ENCODE assay signal across 8 cellular contexts in genomic region chr2:26035110-26035728, GRCh38. TPM values are rescaled to one million over a fixed set of nuclear protein-coding genes. Genes with fewer than 3 reads are reported as not detected.
A peak's percentile ranks its signal among the peaks of the same experiment; 100 is the strongest.
DNase-seq lines count a peak whose midpoint lies in the region; ATAC-seq, FAIRE-seq and TF ChIP-seq lines count a peak whose summit lies in the region.

No MANE protein-coding gene starts in this region.

- DNase-seq in NT2/D1 (ENCODE audit: low read depth, low spot score), result no peak
- no peak for DNase-seq in H1 (ENCODE audit: low read depth in 1 of 2, low spot score in 2 of 2)
- no peak for DNase-seq in NCI-H1694 treated with DMSO at 0.1 percent for 48 hours (lab: John Stamatoyannopoulos, UW)

- H3K79me1 ChIP-seq in H1 (ENCODE audit: low read depth, low read length), result 0 out of 2 replicates have a peak, but pooled peaks cover 2% of the 10 kb centered on the region

- no peak overlapping the region for H2BK12ac ChIP-seq in H1 (ENCODE audit: low read depth, low read length)

- H3K4me1 ChIP-seq in DOHH2 (ENCODE audit: control insufficient read depth, low read length), result peaks cover 29% of the 10 kb centered on the region
- H3K4me1 ChIP-seq in NT2/D1 (ENCODE audit: insufficient read depth, insufficient read length), result no peaks in the 10 kb centered on the region
- H3K4me1 ChIP-seq in H1 (replicated peaks in 1 of 4; ENCODE audit: control insufficient read depth in 3 of 4, insufficient read depth in 4 of 4, low read length in 3 of 4), result peaks cover 0 to 4% (median 1%) of the 10 kb centered on the region in 4 experiments; a peak in 6 of 7 replicates

- no peak overlapping the region for H2BK15ac ChIP-seq in H1 (ENCODE audit: low read length)

- H3K14ac ChIP-seq in H1 (ENCODE audit: insufficient read length), result no peak overlapping the region

- no peak overlapping the region for H3K56ac ChIP-seq in H1 (replicated peaks; ENCODE audit: insufficient read length, low read depth, low read length)

- H3K27ac ChIP-seq in DOHH2 (ENCODE audit: low read depth, low read length) (no peak overlapping the region), H1 (ENCODE audit: low read depth, low read length) (no peak overlapping the region), neural cell (ENCODE audit: low read length) (peak overlapping the region; percentile 98)

- no peak overlapping the region for H4K8ac ChIP-seq in H1 (ENCODE audit: extremely low read depth, insufficient read depth, low read length)

- peak overlapping the region; percentile 84 for H3K4me3 ChIP-seq in DOHH2 (ENCODE audit: low read length)
- H3K4me3 ChIP-seq in NT2/D1 (ENCODE audit: insufficient read length, low read depth), result peak overlapping the region; percentile 95
- peak overlapping the region; percentile 97 to 99 (median 99) for H3K4me3 ChIP-seq in H1 (ENCODE audit: extremely low read depth in 1 of 4, insufficient read depth in 2 of 4, low read depth in 3 of 4, low read length in 4 of 4)
- H3K4me3 ChIP-seq in neural cell (ENCODE audit: low read length), result peak overlapping the region; percentile 80

- H3K9ac ChIP-seq in NT2/D1 (ENCODE audit: insufficient read length, low read depth), result peak overlapping the region; percentile 99
- peak overlapping the region; percentile 5 to 96 (median 78); a peak in 4 of 7 replicates for H3K9ac ChIP-seq in H1 (replicated peaks in 1 of 4; ENCODE audit: extremely low read depth in 1 of 4, low read depth in 3 of 4, low read length in 3 of 4)
- H3K9ac ChIP-seq in neural cell (ENCODE audit: low read length), result peak overlapping the region; percentile 96

- peaks cover 6% of the 10 kb centered on the region; the same call in 1 of the 2 replicates for H3K23me2 ChIP-seq in H1 (ENCODE audit: low read depth, low read length)

- no peak for TF ChIP-seq POLR2A in H1 (IDR thresholded peaks at IDR 0.05; ENCODE audit: control extremely low read depth in 1 of 2, low read depth in 2 of 2, low read length in 2 of 2)

- ATAC-seq in HG02885 (IDR thresholded peaks at IDR 0.05; ENCODE audit: poor library complexity, unreplicated experiment) (no peak), HG03460 (IDR thresholded peaks at IDR 0.05; ENCODE audit: unreplicated experiment) (no peak), GM21367 (IDR thresholded peaks at IDR 0.05; ENCODE audit: unreplicated experiment) (no peak)

- no peak overlapping the region for H2BK20ac ChIP-seq in H1 (ENCODE audit: low read length)

- H3K4me2 ChIP-seq in DOHH2 (ENCODE audit: low read length) (peak overlapping the region; percentile 68), H1 (ENCODE audit: insufficient read depth in 1 of 2, low read depth in 2 of 2, low read length in 2 of 2) (peak overlapping the region; percentile 71 to 88), neural cell (ENCODE audit: low read length) (peak overlapping the region; percentile 59)

- peaks cover 22% of the 10 kb centered on the region for H4K20me1 ChIP-seq in DOHH2 (ENCODE audit: control insufficient read depth, insufficient read depth, low read depth, low read length)
- H4K20me1 ChIP-seq in H1 (replicated peaks in 1 of 2; ENCODE audit: control insufficient read depth in 1 of 2, insufficient read depth in 2 of 2, low read length in 2 of 2), result peaks cover 14 to 16% of the 10 kb centered on the region in 2 experiments
- H4K20me1 ChIP-seq in neural cell (ENCODE audit: insufficient read depth), result peaks cover 15% of the 10 kb centered on the region

- H3K18ac ChIP-seq in H1 (ENCODE audit: extremely low read depth, low read length), result no peak overlapping the region

- H3K9me2 ChIP-seq in DOHH2 (replicated peaks; ENCODE audit: control insufficient read depth, low read length), result no peaks in the 10 kb centered on the region
- no peaks in the 10 kb centered on the region for H3K9me2 ChIP-seq in neural cell (ENCODE audit: insufficient read depth, low read length)

- no peak overlapping the region for H2BK120ac ChIP-seq in H1 (replicated peaks; ENCODE audit: low read depth, low read length)

- H4K5ac ChIP-seq in H1 (ENCODE audit: insufficient read length, low read depth, low read length), result no peak overlapping the region

- H3K79me2 ChIP-seq in DOHH2 (ENCODE audit: control insufficient read depth, low read length), result peaks cover 73% of the 10 kb centered on the region
- H3K79me2 ChIP-seq in H1 (ENCODE audit: control insufficient read depth in 1 of 2, insufficient read depth in 2 of 2, low read length in 2 of 2), result peaks cover 46 to 60% of the 10 kb centered on the region in 2 experiments
- peaks cover 59% of the 10 kb centered on the region for H3K79me2 ChIP-seq in neural cell (replicated peaks; ENCODE audit: insufficient read depth, low read length)

- WGBS in H1 (ENCODE audit: extremely low coverage in 1 of 2, insufficient coverage in 1 of 2, insufficient read length in 1 of 2, insufficient replicate concordance in 2 of 2, low coverage in 1 of 2, low lambda C conversion rate in 2 of 2, missing lambda C conversion rate in 1 of 2), 2 experiments, result 16% methylated on average over 11 of the region's 11 CpGs; no CpG with 5 or more reads in 1 of the 2 experiments

- no peak overlapping the region for H3K23ac ChIP-seq in H1 (ENCODE audit: insufficient read length)

- H3F3A ChIP-seq in DOHH2 (ENCODE audit: control insufficient read depth, insufficient read depth) (no peaks in the 10 kb centered on the region), neural cell (ENCODE audit: insufficient read depth, low read length, poor library complexity, severe bottlenecking) (peaks cover 8% of the 10 kb centered on the region)

- H2AFZ ChIP-seq in H1 (ENCODE audit: low read length), result no peak overlapping the region
- peak overlapping the region; percentile 23 for H2AFZ ChIP-seq in neural cell (ENCODE audit: low read depth, low read length)

- H3K36me3 ChIP-seq in DOHH2 (ENCODE audit: control insufficient read depth, low read length) (peaks cover 34% of the 10 kb centered on the region), NT2/D1 (ENCODE audit: insufficient read depth, insufficient read length, low read length) (peaks cover 7% of the 10 kb centered on the region), H1 (ENCODE audit: control insufficient read depth in 2 of 4, insufficient read depth in 4 of 4, low read length in 3 of 4) (peaks cover 0 to 8% (median 0%) of the 10 kb centered on the region in 4 experiments; a peak in 2 of 8 replicates), neural cell (ENCODE audit: insufficient read depth, low read length) (no peaks in the 10 kb centered on the region)

- H3K9me3 ChIP-seq in DOHH2 (ENCODE audit: control insufficient read depth, insufficient read depth, low read length), result no peaks in the 10 kb centered on the region
- no peaks in the 10 kb centered on the region for H3K9me3 ChIP-seq in NT2/D1 (ENCODE audit: insufficient read depth, low read length)
- no peaks in the 10 kb centered on the region for H3K9me3 ChIP-seq in H1 (ENCODE audit: insufficient read depth in 2 of 2, low read depth in 1 of 2, low read length in 1 of 2)
- no peaks in the 10 kb centered on the region for H3K9me3 ChIP-seq in neural cell (ENCODE audit: low read length)

- H3K27me3 ChIP-seq in DOHH2 (ENCODE audit: control insufficient read depth, low read length), result no peaks in the 10 kb centered on the region
- H3K27me3 ChIP-seq in NT2/D1 (ENCODE audit: insufficient read depth, insufficient read length), result no peaks in the 10 kb centered on the region
- no peaks in the 10 kb centered on the region for H3K27me3 ChIP-seq in H1 (replicated peaks in 1 of 4; ENCODE audit: control insufficient read depth in 3 of 4, extremely low read depth in 1 of 4, insufficient read depth in 3 of 4, low read length in 3 of 4)
- no peaks in the 10 kb centered on the region for H3K27me3 ChIP-seq in neural cell (ENCODE audit: insufficient read depth, low read depth, low read length)

- TF ChIP-seq CTCF in DOHH2 (IDR thresholded peaks at IDR 0.05; ENCODE audit: low read depth, low read length, poor library complexity, severe bottlenecking) (no peak), H1 (IDR thresholded peaks at IDR 0.05; ENCODE audit: control extremely low read depth in 1 of 3, insufficient read depth in 1 of 3, low read depth in 1 of 3, low read length in 3 of 3) (no peak), neural cell (IDR thresholded peaks at IDR 0.05; ENCODE audit: poor library complexity, severe bottlenecking) (no peak)

- no peak overlapping the region for H2AK5ac ChIP-seq in H1 (ENCODE audit: low read depth, low read length)

- H4K91ac ChIP-seq in H1 (replicated peaks; ENCODE audit: insufficient read length, low read length), result no peak overlapping the region

- no peak overlapping the region for H3K4ac ChIP-seq in H1 (replicated peaks; ENCODE audit: insufficient read length, low read depth, low read length)

- no peak overlapping the region for H2BK5ac ChIP-seq in H1 (ENCODE audit: low read depth, low read length)

- POLR2A ChIA-PET in H1 (lab: Charles Lee; ENCODE audit: partially characterized antibody), result interaction anchor here (0.6 to 4.7 kb wide), 26 partner anchors 9 to 309 kb away, joined by 3 to 44 read pairs (median 4); no protein-coding TSS in a partner anchor

- CTCF ChIA-PET in H1 (lab: Charles Lee; ENCODE audit: partially characterized antibody), result interaction anchor here (0.7 to 1.7 kb wide), 9 partner anchors 12 to 183 kb away, joined by 3 to 5 read pairs (median 3); no protein-coding TSS in a partner anchor

- FAIRE-seq in H1 (lab: Jason Lieb, UNC), result no peak

- TF ChIP-seq RAD21 in H1 (IDR thresholded peaks at IDR 0.05 in 1 of 2, conservative IDR thresholded peaks at IDR 0.05 in 1 of 2; ENCODE audit: low read depth in 2 of 2, low read length in 2 of 2) (no peak), neural cell (conservative IDR thresholded peaks at IDR 0.05) (no peak)

- TF ChIP-seq EP300 in H1 (IDR thresholded peaks at IDR 0.05; ENCODE audit: borderline replicate concordance in 1 of 2, low read depth in 2 of 2, low read length in 2 of 2) (no peak), neural cell (conservative IDR thresholded peaks at IDR 0.05; ENCODE audit: poor library complexity, severe bottlenecking) (no peak)

RNA-seq across cellular contexts. Expression of gene RAB10, which starts 1.3 kb away (rescaled TPM):
- total RNA-seq in H1 (2021; fragmentation: NEBNext Ultra II Directional; extraction: Animal tissue kit (Norgen Biotek cat#: 25700)), result 127 and 136 TPM in 2 replicates
- 42.6 and 54.0 TPM in 2 replicates for polyA plus RNA-seq in H1 (2011; rRNA removed)
- polyA plus RNA-seq in H1 (2011; cell fraction: cytosol; rRNA removed), result 89.1 TPM
- 33.3 TPM for polyA plus RNA-seq in H1 (2011; cell fraction: nucleus; rRNA removed)
- 86.7 to 134 TPM (median 95.2 TPM) in 4 replicates for polyA plus RNA-seq in H1 (2012, experiment 1 of 2)
- 36.5 TPM for polyA plus RNA-seq in H1 (2012, experiment 2 of 2)
- 78.4 TPM for polyA plus RNA-seq in H1 (2013, experiment 1 of 2)
- polyA plus RNA-seq in H1 (2013, experiment 2 of 2), result 84.4 TPM
- 40.8 and 48.4 TPM in 2 replicates for polyA minus RNA-seq in H1 (2011; rRNA and poly(A)+ RNA removed)
- polyA minus RNA-seq in H1 (2011; cell fraction: cytosol; rRNA and poly(A)+ RNA removed), result 67.7 TPM
- polyA minus RNA-seq in H1 (2011; cell fraction: nucleus; rRNA and poly(A)+ RNA removed), result 47.1 TPM
- 151 and 169 TPM in 2 replicates for polyA plus RNA-seq in neural cell
- polyA minus RNA-seq in neural cell, result 193 and 207 TPM in 2 replicates

RNA-seq across cellular contexts. Expression of gene KIF3C, which starts 52.9 kb away (rescaled TPM):
- 58.1 and 58.8 TPM in 2 replicates for total RNA-seq in H1 (2021; fragmentation: NEBNext Ultra II Directional; extraction: Animal tissue kit (Norgen Biotek cat#: 25700))
- 13.4 and 19.8 TPM in 2 replicates for polyA plus RNA-seq in H1 (2011; rRNA removed)
- polyA plus RNA-seq in H1 (2011; cell fraction: cytosol; rRNA removed), result 15.9 TPM
- 15.7 TPM for polyA plus RNA-seq in H1 (2011; cell fraction: nucleus; rRNA removed)
- polyA plus RNA-seq in H1 (2012, experiment 1 of 2), result 31.8 to 45.5 TPM (median 37.5 TPM) in 4 replicates
- polyA plus RNA-seq in H1 (2012, experiment 2 of 2), result 41.8 TPM
- 26.2 TPM for polyA plus RNA-seq in H1 (2013, experiment 1 of 2)
- 26.2 TPM for polyA plus RNA-seq in H1 (2013, experiment 2 of 2)
- polyA minus RNA-seq in H1 (2011; rRNA and poly(A)+ RNA removed), result 22.5 and 25.9 TPM in 2 replicates
- polyA minus RNA-seq in H1 (2011; cell fraction: cytosol; rRNA and poly(A)+ RNA removed), result 36.0 TPM
- polyA minus RNA-seq in H1 (2011; cell fraction: nucleus; rRNA and poly(A)+ RNA removed), result 20.8 TPM
- polyA plus RNA-seq in neural cell, result 53.6 and 65.3 TPM in 2 replicates
- polyA minus RNA-seq in neural cell, result 141 and 147 TPM in 2 replicates
